In the genomic region with DNA sequence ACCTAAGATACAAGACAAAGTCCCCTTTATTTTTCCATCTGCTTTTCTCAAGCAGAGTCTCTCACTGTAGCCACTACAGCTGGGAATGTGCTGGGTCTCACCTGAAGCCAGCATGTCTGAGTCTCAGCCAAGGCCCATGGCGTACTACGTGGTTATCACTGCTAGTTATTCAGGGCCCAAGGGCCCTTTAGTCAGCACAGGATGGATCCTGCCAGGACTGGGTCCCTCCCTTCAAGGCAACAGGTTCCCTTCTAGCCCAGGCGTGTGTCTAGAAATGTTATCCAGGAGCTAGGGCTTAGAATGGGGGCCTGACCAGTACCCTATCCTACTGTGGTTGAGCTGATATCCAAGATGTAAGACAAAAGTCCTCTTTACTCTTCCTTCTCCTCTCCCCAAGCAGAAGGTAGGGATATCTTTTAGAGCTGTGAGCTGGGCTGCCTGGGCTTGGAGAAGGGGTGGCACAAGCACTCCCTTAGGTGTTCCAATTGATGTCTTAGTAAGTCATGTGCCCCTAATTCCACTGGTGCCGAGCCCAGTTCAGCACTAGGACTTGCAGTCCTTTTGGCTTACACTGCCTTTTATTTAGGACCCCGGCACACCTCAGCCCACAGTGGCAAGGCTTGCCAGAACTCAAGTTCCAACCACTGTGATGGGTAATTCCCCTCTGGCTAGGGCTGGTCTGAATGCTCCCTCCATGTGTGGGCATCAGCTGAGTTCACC, we compare ENCODE assay signal across 19 cellular contexts. TPM values are rescaled to one million over a fixed set of nuclear protein-coding genes. Genes with fewer than 3 reads are reported as not detected.
DNase-seq lines count a peak whose midpoint lies in the region; ATAC-seq, FAIRE-seq and TF ChIP-seq lines count a peak whose summit lies in the region.
"Had no signal": no experiment of that assay in that cellular context is flagged by ENCODE, and none has a peak within 500 bp of the region (broad histone marks: within the 10 kb centered on the region; RNA-seq: fewer than 3 reads in every experiment).

No MANE protein-coding gene starts in this region.

- no peak overlapping the region for H3K4me3 Mint-ChIP-seq in activated CD4-positive, alpha-beta T cell treated with anti-CD3 and anti-CD28 coated beads, Interleukin-2, amount 10 ng/mL, durations not matched to agents 24 days and 14 days
- no peak overlapping the region for H3K4me3 Mint-ChIP-seq in chondrocyte (ENCODE audit: unreplicated experiment)
- H3K4me3 Mint-ChIP-seq: CD4-positive, alpha-beta T cell; H9 had no signal

- no peaks in the 10 kb centered on the region for H3K27me3 ChIP-seq in HepG2 (ENCODE audit: control insufficient read depth in 1 of 2, insufficient read depth in 2 of 2, low read length in 2 of 2)
- no peaks in the 10 kb centered on the region for H3K27me3 ChIP-seq in right lobe of liver
- H3K27me3 ChIP-seq in trophoblast cell (ENCODE audit: insufficient read depth, low read length) = no peaks in the 10 kb centered on the region

- H3K4me3 ChIP-seq in HepG2 (replicated peaks in 1 of 3; ENCODE audit: insufficient read depth in 1 of 3, low read depth in 2 of 3, low read length in 3 of 3) (no peak overlapping the region), right lobe of liver (no peak overlapping the region), trophoblast cell (ENCODE audit: low read depth, low read length) (no peak overlapping the region)
- H3K4me3 ChIP-seq: A549 had no signal

- no peak for TF ChIP-seq RAD21 in HepG2 (CRISPR knock-in tag; IDR thresholded peaks at IDR 0.05)

- CTCF ChIA-PET in HepG2 (lab: Yijun Ruan, JAX; ENCODE audit: low intra/inter-chr PET ratio, low total read pairs) = no interaction called here

- WGBS in HepG2 (ENCODE audit: low lambda C conversion rate) = 100% methylated on average over 4 of the region's 5 CpGs
- 100% methylated on average over 1 of the region's 5 CpGs for WGBS in right lobe of liver (ENCODE audit: insufficient coverage, low coverage, low lambda C conversion rate, missing lambda C conversion rate)
- no CpG with 5 or more reads among the region's 5 CpGs for WGBS in trophoblast cell (ENCODE audit: extremely low coverage, insufficient coverage, insufficient read length)

- no TSS peak for BruUV-seq in HepG2 (replicated peaks; lab: Mats Ljungman, UMichigan)

- FAIRE-seq in HepG2 (lab: Jason Lieb, UNC) = no peak
- FAIRE-seq: A549, D721Med, G401.6, GM12891, GM19239, H1 had no signal

- H4K8ac ChIP-seq in trophoblast cell (ENCODE audit: low read depth, low read length) = no peak overlapping the region

- H3K27me3 Mint-ChIP-seq in activated CD4-positive, alpha-beta T cell treated with anti-CD3 and anti-CD28 coated beads, Interleukin-2, amount 10 ng/mL, durations not matched to agents 24 days and 14 days = no peaks in the 10 kb centered on the region
- H3K27me3 Mint-ChIP-seq in chondrocyte (ENCODE audit: low read depth) = no peaks in the 10 kb centered on the region
- H3K27me3 Mint-ChIP-seq: CD4-positive, alpha-beta T cell had no signal

- no peak overlapping the region for H3K9ac ChIP-seq in HepG2 (ENCODE audit: insufficient read depth, low read depth, low read length)
- H3K9ac ChIP-seq in trophoblast cell (ENCODE audit: low read length) = no peak overlapping the region

- H3K27ac Mint-ChIP-seq in activated CD4-positive, alpha-beta T cell treated with anti-CD3 and anti-CD28 coated beads, Interleukin-2, amount 10 ng/mL, durations not matched to agents 24 days and 14 days = no peak overlapping the region
- no peak overlapping the region for H3K27ac Mint-ChIP-seq in chondrocyte (ENCODE audit: unreplicated experiment)
- H3K27ac Mint-ChIP-seq: CD4-positive, alpha-beta T cell; H9 had no signal

- H3K79me1 ChIP-seq in trophoblast cell (ENCODE audit: low read length) = no peaks in the 10 kb centered on the region

- no peak overlapping the region for H3K18ac ChIP-seq in trophoblast cell (ENCODE audit: low read length)

- peaks cover 5% of the 10 kb centered on the region for H3K9me3 Mint-ChIP-seq in activated CD4-positive, alpha-beta T cell treated with anti-CD3 and anti-CD28 coated beads, Interleukin-2, amount 10 ng/mL, durations not matched to agents 24 days and 14 days
- peaks cover 16% of the 10 kb centered on the region for H3K9me3 Mint-ChIP-seq in chondrocyte (ENCODE audit: low read depth)

- TF ChIP-seq POLR2A in HepG2 (IDR thresholded peaks at IDR 0.05; ENCODE audit: insufficient read depth in 1 of 2, low read depth in 2 of 2, low read length in 2 of 2) (no peak), right lobe of liver (IDR thresholded peaks at IDR 0.05) (no peak)

- H2BK5ac ChIP-seq in trophoblast cell (ENCODE audit: low read depth, low read length, poor library complexity) = no peak overlapping the region

- peak; percentile 44 for ATAC-seq in HepG2
- ATAC-seq in right lobe of liver = no peak

- in situ Hi-C loops in HepG2 (cut with HindIII; ENCODE audit: extremely low pct_ligation_motif_present, low pct_unique_long_range_greater_than_20kb) = no loop called here

- H4K12ac ChIP-seq in trophoblast cell (ENCODE audit: low read depth, low read length) = no peak overlapping the region

- POLR2A ChIA-PET in HepG2 (lab: Yijun Ruan, JAX) = interaction anchor here (1.2 to 2.2 kb wide), 9 partner anchors 8 to 160 kb away, joined by 3 to 13 read pairs (median 8); partner anchors contain the start of gene UGP2

- H3K27ac ChIP-seq in HepG2 (ENCODE audit: extremely low read length, insufficient read depth, low read length) (peak overlapping the region; percentile 40), right lobe of liver (no peak overlapping the region), trophoblast cell (ENCODE audit: low read depth, low read length) (no peak overlapping the region)
- H3K27ac ChIP-seq: 22Rv1, A549, C4-2B had no signal

- peaks cover 7 to 45% of the 10 kb centered on the region in 2 experiments for H3K36me3 ChIP-seq in HepG2 (replicated peaks in 1 of 2; ENCODE audit: control insufficient read depth in 1 of 2, insufficient read depth in 2 of 2, low read length in 2 of 2)
- H3K36me3 ChIP-seq in right lobe of liver = no peaks in the 10 kb centered on the region
- H3K36me3 ChIP-seq in trophoblast cell (ENCODE audit: control insufficient read depth in 1 of 2, insufficient read depth in 2 of 2, low read length in 2 of 2) = peaks cover 3 to 6% of the 10 kb centered on the region in 2 experiments

- TF ChIP-seq EP300 in HepG2 (IDR thresholded peaks at IDR 0.05; ENCODE audit: low read depth in 2 of 2, low read length in 2 of 2) = no peak
- TF ChIP-seq EP300 in HepG2 (CRISPR knock-in tag; IDR thresholded peaks at IDR 0.05; ENCODE audit: borderline replicate concordance) = no peak

- H4K20me1 ChIP-seq in HepG2 (ENCODE audit: insufficient read depth, low read length) = peaks cover 12% of the 10 kb centered on the region; the same call in 1 of the 2 replicates

- H4K91ac ChIP-seq in trophoblast cell (ENCODE audit: low read depth, low read length) = no peak overlapping the region

- peaks cover 97% of the 10 kb centered on the region for H3K79me2 ChIP-seq in HepG2 (ENCODE audit: insufficient read depth, low read length)
- peaks cover 2% of the 10 kb centered on the region for H3K79me2 ChIP-seq in trophoblast cell (ENCODE audit: control insufficient read depth, insufficient read depth, low read length, poor library complexity)

- intact Hi-C loops in activated CD4-positive, alpha-beta T cell treated with anti-CD3 and anti-CD28 coated beads, Interleukin-2, amount 10 ng/mL, durations not matched to agents 24 days and 14 days (cut with micrococcal nuclease) = no loop called here
- intact Hi-C loops in HepG2 (cut with micrococcal nuclease; ENCODE audit: unreplicated experiment) (no loop called here), right lobe of liver (cut with DNase I) (no loop called here)

- H3K4ac ChIP-seq in trophoblast cell (ENCODE audit: low read depth, low read length) = peak overlapping the region; percentile 4

- TF ChIP-seq CTCF in HepG2 (CRISPR knock-in tag; IDR thresholded peaks at IDR 0.05) = no peak
- TF ChIP-seq CTCF in right lobe of liver (IDR thresholded peaks at IDR 0.05) = no peak
- no peak for TF ChIP-seq CTCF in chondrocyte (IDR thresholded peaks at IDR 0.05)

- H3K4me2 ChIP-seq in HepG2 (ENCODE audit: low read depth, low read length) (no peak overlapping the region), trophoblast cell (ENCODE audit: low read length) (no peak overlapping the region)
- H3K4me2 ChIP-seq: A549 had no signal

- no peak overlapping the region for H2BK12ac ChIP-seq in trophoblast cell (ENCODE audit: low read length)

- no peak overlapping the region for H2BK120ac ChIP-seq in trophoblast cell (ENCODE audit: insufficient read depth, low read length, poor library complexity)

- no peak overlapping the region for H2AK5ac ChIP-seq in trophoblast cell (ENCODE audit: low read length)

- peaks cover 38% of the 10 kb centered on the region for H3K36me3 Mint-ChIP-seq in activated CD4-positive, alpha-beta T cell treated with anti-CD3 and anti-CD28 coated beads, Interleukin-2, amount 10 ng/mL, durations not matched to agents 24 days and 14 days (ENCODE audit: low read depth)
- H3K36me3 Mint-ChIP-seq in chondrocyte (ENCODE audit: low read depth) = peaks cover 7% of the 10 kb centered on the region

- no peak overlapping the region for H3K14ac ChIP-seq in trophoblast cell (ENCODE audit: low read length)

- no peaks in the 10 kb centered on the region for H3K4me1 Mint-ChIP-seq in activated CD4-positive, alpha-beta T cell treated with anti-CD3 and anti-CD28 coated beads, Interleukin-2, amount 10 ng/mL, durations not matched to agents 24 days and 14 days
- H3K4me1 Mint-ChIP-seq in chondrocyte (ENCODE audit: low read depth) = peaks cover 25% of the 10 kb centered on the region

- H3K4me1 ChIP-seq in HepG2 (ENCODE audit: insufficient read depth, low read length) (peaks cover 60% of the 10 kb centered on the region), right lobe of liver (peaks cover 0 to 5% (median 0%) of the 10 kb centered on the region in 4 donors), trophoblast cell (ENCODE audit: control insufficient read depth in 1 of 2, insufficient read depth in 2 of 2, low read length in 2 of 2) (no peaks in the 10 kb centered on the region)
- H3K4me1 ChIP-seq: Caco-2 had no signal

- H2AFZ ChIP-seq in HepG2 (ENCODE audit: low read length) (no peak overlapping the region), trophoblast cell (ENCODE audit: insufficient read depth, low read length, poor library complexity) (no peak overlapping the region)

- no peak overlapping the region for H3K23ac ChIP-seq in trophoblast cell (ENCODE audit: low read length)

- DNase-seq in activated CD4-positive, alpha-beta T cell treated with anti-CD3 and anti-CD28 coated beads, Interleukin-2, amount 10 ng/mL, durations not matched to agents 24 days and 14 days = peak; percentile 49
- DNase-seq in activated CD4-positive, alpha-beta T cell treated with anti-CD3 and anti-CD28 coated beads, Interleukin-2, amount 50 U/mL, for 1 hour = no peak
- no peak for DNase-seq in HepG2 (ENCODE audit: low spot score)
- DNase-seq in right lobe of liver = no peak
- no peak for DNase-seq in trophoblast cell
- DNase-seq in chondrocyte (ENCODE audit: low spot score) = no peak
- DNase-seq in HCEC 1CT = no peak
- DNase-seq: AML-193; Caco-2; CD4-positive, alpha-beta T cell had no signal

- H3K9me3 ChIP-seq in HepG2 (ENCODE audit: low read length) = peaks cover 17% of the 10 kb centered on the region
- no peaks in the 10 kb centered on the region for H3K9me3 ChIP-seq in right lobe of liver
- H3K9me3 ChIP-seq in trophoblast cell (ENCODE audit: insufficient read depth, low read depth, low read length) = no peaks in the 10 kb centered on the region
- H3K9me3 ChIP-seq: A549 had no signal

RNA-seq across cellular contexts. Expression of gene VPS54, which starts 17.7 kb away (rescaled TPM):
- total RNA-seq in activated CD4-positive, alpha-beta T cell treated with anti-CD3 and anti-CD28 coated beads, Interleukin-2, amount 10 ng/mL, durations not matched to agents 24 days and 14 days = 14.3 and 15.6 TPM in 2 replicates
- total RNA-seq in HepG2 (2016; rRNA removed; fragmentation: Illumina TruSeq; extraction: Trizol) (64.7 and 75.4 TPM in 2 replicates), right lobe of liver (10 to 100 TPM; 11.6 to 12.5 (median 12.2) TPM), chondrocyte (14.1 to 18.5 TPM (median 15.0 TPM) in 3 replicates)
- total RNA-seq in HepG2 (2016; cell fraction: cytosol; rRNA removed; fragmentation: Illumina TruSeq; extraction: Trizol; ENCODE audit: low read depth) = 23.8 and 25.8 TPM in 2 replicates
- 63.0 and 68.2 TPM in 2 replicates for total RNA-seq in HepG2 (2016; cell fraction: insoluble cytoplasmic fraction; rRNA removed; fragmentation: Illumina TruSeq; extraction: Trizol)
- total RNA-seq in HepG2 (2016; cell fraction: membrane; rRNA removed; fragmentation: Illumina TruSeq; extraction: Trizol) = 73.0 and 83.1 TPM in 2 replicates
- 56.5 and 65.0 TPM in 2 replicates for total RNA-seq in HepG2 (2016; cell fraction: nucleus; rRNA removed; fragmentation: Illumina TruSeq; extraction: Trizol)
- 66.7 and 77.5 TPM in 2 replicates for polyA plus RNA-seq in HepG2 (2011; rRNA removed)
- 24.3 and 39.3 TPM in 2 replicates for polyA plus RNA-seq in HepG2 (2011; cell fraction: cytosol; rRNA removed)
- 45.4 and 50.4 TPM in 2 replicates for polyA plus RNA-seq in HepG2 (2011; cell fraction: nucleus; rRNA removed)
- polyA plus RNA-seq in HepG2 (2012) = 75.2 and 93.6 TPM in 2 replicates
- 9.0 and 9.6 TPM in 2 replicates for polyA plus RNA-seq in HepG2 (2016; cell fraction: cytosol; fragmentation: Illumina TruSeq; extraction: Trizol; ENCODE audit: low read depth)
- 54.6 and 54.7 TPM in 2 replicates for polyA plus RNA-seq in HepG2 (2016; cell fraction: insoluble cytoplasmic fraction; fragmentation: Illumina TruSeq; extraction: Trizol; ENCODE audit: low read depth)
- polyA plus RNA-seq in HepG2 (2016; cell fraction: membrane; fragmentation: Illumina TruSeq; extraction: Trizol; ENCODE audit: low read depth) = 35.4 and 35.8 TPM in 2 replicates
- 77.5 and 83.9 TPM in 2 replicates for polyA plus RNA-seq in HepG2 (2016; cell fraction: nucleus; fragmentation: Illumina TruSeq; extraction: Trizol; ENCODE audit: insufficient read depth, low read depth)
- 7.4 and 30.0 TPM in 2 replicates for polyA minus RNA-seq in HepG2 (2011; rRNA and poly(A)+ RNA removed; ENCODE audit: low replicate concordance)
- 58.1 and 59.1 TPM in 2 replicates for polyA minus RNA-seq in HepG2 (2011; cell fraction: cytosol; rRNA and poly(A)+ RNA removed)
- 143 and 153 TPM in 2 replicates for polyA minus RNA-seq in HepG2 (2011; cell fraction: nucleus; rRNA and poly(A)+ RNA removed)
- 14.6 and 15.9 TPM in 2 replicates for polyA plus RNA-seq in trophoblast cell (2013)
